Comparison of ENCODE assay signal across 10 cellular contexts in genomic region chr2:98637401-98638144, GRCh38. TPM values are rescaled to one million over a fixed set of nuclear protein-coding genes. Genes with fewer than 3 reads are reported as not detected.
A peak's percentile ranks its signal among the peaks of the same experiment; 100 is the strongest.
DNase-seq lines count a peak whose midpoint lies in the region; FAIRE-seq and TF ChIP-seq lines count a peak whose summit lies in the region.
"Had no signal": no experiment of that assay in that cellular context is flagged by ENCODE, and none has a peak within 500 bp of the region (broad histone marks: within the 10 kb centered on the region; RNA-seq: fewer than 3 reads in every experiment).

No MANE protein-coding gene starts in this region.

- H3K23ac ChIP-seq in trophoblast cell (ENCODE audit: low read length): no peak overlapping the region

- H3K27me3 ChIP-seq in Loucy (ENCODE audit: insufficient read depth, low read length, poor library complexity, severe bottlenecking) (no peaks in the 10 kb centered on the region), trophoblast cell (ENCODE audit: insufficient read depth, low read length) (no peaks in the 10 kb centered on the region)

- H3K4ac ChIP-seq in trophoblast cell (ENCODE audit: low read depth, low read length): no peak overlapping the region

- H3K4me2 ChIP-seq in Loucy (ENCODE audit: low read depth, low read length, poor library complexity, severe bottlenecking) (peak overlapping the region; percentile 33), trophoblast cell (ENCODE audit: low read length) (no peak overlapping the region)

- no CpG with 5 or more reads among the region's 10 CpGs for WGBS in trophoblast cell (ENCODE audit: extremely low coverage, insufficient coverage, insufficient read length)

- no peaks in the 10 kb centered on the region for H3K79me1 ChIP-seq in trophoblast cell (ENCODE audit: low read length)

- H2AFZ ChIP-seq in Loucy (ENCODE audit: low read length) (no peak overlapping the region), trophoblast cell (ENCODE audit: insufficient read depth, low read length, poor library complexity) (no peak overlapping the region)

- H4K91ac ChIP-seq in trophoblast cell (ENCODE audit: low read depth, low read length): no peak overlapping the region

- no peaks in the 10 kb centered on the region for H3K9me2 ChIP-seq in Loucy (replicated peaks; ENCODE audit: low read depth, low read length)

- peak overlapping the region; percentile 93 for H3K27ac Mint-ChIP-seq in activated naive CD8-positive, alpha-beta T cell

- peak; percentile 8 for DNase-seq in CD1c-positive myeloid dendritic cell (ENCODE audit: extremely low spot score)
- peak; percentile 45 for DNase-seq in GM20000 (ENCODE audit: low spot score)
- no peak for DNase-seq in dedifferentiated amniotic fluid mesenchymal stem cell (ENCODE audit: extremely low spot score)
- DNase-seq in NCI-H1417 (lab: John Stamatoyannopoulos, UW): no peak
- DNase-seq in urothelium cell line (ENCODE audit: low spot score): no peak
- DNase-seq in trophoblast cell: no peak
- DNase-seq: NCI-H1092 treated with DMSO at 0.1 percent for 48 hours had no signal

- H3K14ac ChIP-seq in trophoblast cell (ENCODE audit: low read length): no peak overlapping the region

- TF ChIP-seq CTCF in GM20000 (IDR thresholded peaks at IDR 0.05; ENCODE audit: extremely low read depth, missing control alignments) (no peak), Loucy (conservative IDR thresholded peaks at IDR 0.05; ENCODE audit: low read length) (no peak)

- H3K9me3 Mint-ChIP-seq in activated naive CD8-positive, alpha-beta T cell (ENCODE audit: low read depth): no peaks in the 10 kb centered on the region

- H3K36me3 Mint-ChIP-seq in activated naive CD8-positive, alpha-beta T cell: peaks cover 8% of the 10 kb centered on the region

- H4K8ac ChIP-seq in trophoblast cell (ENCODE audit: low read depth, low read length): no peak overlapping the region

- no peak overlapping the region for H3K4me3 ChIP-seq in Loucy (ENCODE audit: low read length, poor library complexity, severe bottlenecking)
- no peak overlapping the region for H3K4me3 ChIP-seq in trophoblast cell (ENCODE audit: low read depth, low read length)

- no peak overlapping the region for H2BK120ac ChIP-seq in trophoblast cell (ENCODE audit: insufficient read depth, low read length, poor library complexity)

- H3K36me3 ChIP-seq in Loucy (ENCODE audit: insufficient read depth, low read length) (peaks cover 8% of the 10 kb centered on the region; the same call in 1 of the 2 replicates), trophoblast cell (ENCODE audit: control insufficient read depth in 1 of 2, insufficient read depth in 2 of 2, low read length in 2 of 2) (no peaks in the 10 kb centered on the region)

- FAIRE-seq in urothelium cell line (lab: Jason Lieb, UNC): no peak
- FAIRE-seq: TTC549 had no signal

- H3K4me3 Mint-ChIP-seq in activated naive CD8-positive, alpha-beta T cell: peak overlapping the region; percentile 73

- H3K4me1 ChIP-seq in Loucy (ENCODE audit: insufficient read depth, low read length, poor library complexity, severe bottlenecking): peaks cover 28% of the 10 kb centered on the region
- peaks cover 2 to 7% of the 10 kb centered on the region in 2 experiments for H3K4me1 ChIP-seq in trophoblast cell (ENCODE audit: control insufficient read depth in 1 of 2, insufficient read depth in 2 of 2, low read length in 2 of 2)

- no peak overlapping the region for H3K9ac ChIP-seq in Loucy (ENCODE audit: low read depth, low read length, poor library complexity, severe bottlenecking)
- no peak overlapping the region for H3K9ac ChIP-seq in trophoblast cell (ENCODE audit: low read length)

- H2AK5ac ChIP-seq in trophoblast cell (ENCODE audit: low read length): no peak overlapping the region

- H4K20me1 ChIP-seq in Loucy (ENCODE audit: insufficient read depth, low read length, poor library complexity, severe bottlenecking): no peaks in the 10 kb centered on the region

- no peaks in the 10 kb centered on the region for H3K27me3 Mint-ChIP-seq in activated naive CD8-positive, alpha-beta T cell

- H4K12ac ChIP-seq in trophoblast cell (ENCODE audit: low read depth, low read length): no peak overlapping the region

- peaks cover 12% of the 10 kb centered on the region for H3F3A ChIP-seq in Loucy (ENCODE audit: low read depth)

- no peak overlapping the region for H3K18ac ChIP-seq in trophoblast cell (ENCODE audit: low read length)

- H2BK12ac ChIP-seq in trophoblast cell (ENCODE audit: low read length): no peak overlapping the region

- no peak overlapping the region for H3K27ac ChIP-seq in trophoblast cell (ENCODE audit: low read depth, low read length)

- H3K79me2 ChIP-seq in Loucy (ENCODE audit: insufficient read depth, low read length) (no peaks in the 10 kb centered on the region), trophoblast cell (ENCODE audit: control insufficient read depth, insufficient read depth, low read length, poor library complexity) (no peaks in the 10 kb centered on the region)

- H3K4me1 Mint-ChIP-seq in activated naive CD8-positive, alpha-beta T cell (ENCODE audit: low read depth): peaks cover 37% of the 10 kb centered on the region

- H3K9me3 ChIP-seq in Loucy (ENCODE audit: insufficient read depth, low read depth, low read length) (no peaks in the 10 kb centered on the region), trophoblast cell (ENCODE audit: insufficient read depth, low read depth, low read length) (no peaks in the 10 kb centered on the region)

- no peak overlapping the region for H2BK5ac ChIP-seq in trophoblast cell (ENCODE audit: low read depth, low read length, poor library complexity)

RNA-seq across cellular contexts. Expression of gene UNC50, which starts 29.2 kb away (rescaled TPM):
- 58.4 and 66.1 TPM in 2 replicates for polyA plus RNA-seq in trophoblast cell (2013)

RNA-seq across cellular contexts. Expression of gene COA5, which starts 29.3 kb away (rescaled TPM):
- polyA plus RNA-seq in trophoblast cell (2013): 32.9 and 35.0 TPM in 2 replicates

Comparison
In these comparisons a context has a peak if more than half of its experiments do, and no peak if none do; other contexts are left out.
1. DNase-seq: peak in CD1c-positive myeloid dendritic cell (single experiment) and GM20000 (single experiment); none in dedifferentiated amniotic fluid mesenchymal stem cell (single experiment), NCI-H1417 (0 of 3), urothelium cell line (single experiment) and trophoblast cell (0 of 2).